In genomic region chr9:78900500-78900899, GRCh38 we compare ENCODE assay signal across 18 cellular contexts.
DNase-seq lines count a peak whose midpoint lies in the region; ATAC-seq and TF ChIP-seq lines count a peak whose summit lies in the region.
"Had no signal": no experiment of that assay in that cellular context is flagged by ENCODE, and none has a peak within 500 bp of the region (broad histone marks: within the 10 kb centered on the region; RNA-seq: fewer than 3 reads in every experiment).

No MANE protein-coding gene starts in this region.

- peak overlapping the region; percentile 22; the same call in 1 of the 2 replicates for H3K18ac ChIP-seq in IMR-90 (ENCODE audit: low read depth, low read length)

- TF ChIP-seq EP300 in suprapubic skin (IDR thresholded peaks at IDR 0.05): no peak

- no peak overlapping the region for H2AFZ ChIP-seq in IMR-90 (replicated peaks; ENCODE audit: low read length, poor library complexity)

- H2BK20ac ChIP-seq in IMR-90 (ENCODE audit: low read depth, low read length): peak overlapping the region; percentile 41

- no peaks in the 10 kb centered on the region for H3K27me3 Mint-ChIP-seq in stimulated activated naive CD8-positive, alpha-beta T cell treated with anti-CD3 and anti-CD28 coated beads, Interleukin-15, amount 100 ng/mL, for 72 hours
- H3K27me3 Mint-ChIP-seq: CD4-positive, alpha-beta memory T cell; IgD-negative memory B cell had no signal

- no peaks in the 10 kb centered on the region for H3K27me3 ChIP-seq in IMR-90 (ENCODE audit: control insufficient read depth, insufficient read depth, low read length)
- H3K27me3 ChIP-seq in suprapubic skin: no peaks in the 10 kb centered on the region
- H3K27me3 ChIP-seq: BLaER1 had no signal

- DNase-seq in AG09319 (ENCODE audit: extremely low read depth, low read depth) (peak; percentile 31), IMR-90 (peak; percentile 37), dedifferentiated amniotic fluid mesenchymal stem cell (ENCODE audit: extremely low spot score) (peak; percentile 40), fibroblast of the conjunctiva (ENCODE audit: low read depth) (peak; percentile 43), suprapubic skin (ENCODE audit: low spot score in 2 of 2) (no peak)
- DNase-seq in stimulated activated naive CD8-positive, alpha-beta T cell treated with anti-CD3 and anti-CD28 coated beads, Interleukin-15, amount 100 ng/mL, for 72 hours: no peak
- DNase-seq in activated CD8-positive, alpha-beta memory T cell treated with anti-CD3 and anti-CD28 coated beads for 24 hours: no peak
- DNase-seq in stimulated activated CD4-positive, alpha-beta T cell treated with anti-CD3 and anti-CD28 coated beads, Interleukin-12 subunit alpha, Interleukin-12 subunit beta, amount 100 ng/mL, for 4 hours: no peak
- DNase-seq: CD4-positive, alpha-beta memory T cell; DMS79 treated with DMSO at 0.1 percent for 48 hours; HCEC 1CT; HFFc6 had no signal

- H3K4me1 Mint-ChIP-seq in stimulated activated naive CD8-positive, alpha-beta T cell treated with anti-CD3 and anti-CD28 coated beads, Interleukin-15, amount 100 ng/mL, for 72 hours: no peaks in the 10 kb centered on the region
- H3K4me1 Mint-ChIP-seq: CD14-positive monocyte; CD4-positive, alpha-beta memory T cell; IgD-negative memory B cell had no signal

- peak overlapping the region; percentile 71 for H2BK120ac ChIP-seq in IMR-90 (ENCODE audit: low read depth, low read length)

- no peak overlapping the region for H2AK9ac ChIP-seq in IMR-90 (replicated peaks; ENCODE audit: low read depth, low read length, poor library complexity)

- CTCF ChIA-PET in IMR-90 (lab: Yijun Ruan, JAX): no interaction called here

- peak overlapping the region; percentile 13 for H2BK5ac ChIP-seq in IMR-90 (ENCODE audit: low read depth, low read length, poor library complexity, severe bottlenecking)

- peak; percentile 58 for ATAC-seq in IMR-90 (ENCODE audit: low read depth)
- ATAC-seq in stimulated activated naive CD8-positive, alpha-beta T cell treated with anti-CD3 and anti-CD28 coated beads, Interleukin-15, amount 100 ng/mL, for 72 hours: no peak
- ATAC-seq: A549, GM12878 had no signal

- intact Hi-C loops in IMR-90 (cut with micrococcal nuclease): no loop called here

- H3K27ac ChIP-seq in IMR-90 (ENCODE audit: insufficient read depth, low read length) (peak overlapping the region; percentile 34; the same call in 1 of the 2 replicates), suprapubic skin (no peak overlapping the region)
- H3K27ac ChIP-seq: 22Rv1, A549, BLaER1 had no signal

- H2BK15ac ChIP-seq in IMR-90 (ENCODE audit: low read depth, low read length): no peak overlapping the region; the same call in 2 of the 3 replicates

- H3K9ac ChIP-seq in IMR-90 (ENCODE audit: low read depth, low read length): no peak overlapping the region
- H3K9ac ChIP-seq: BLaER1 had no signal

- H3K9me1 ChIP-seq in IMR-90 (ENCODE audit: insufficient read depth, low read length): no peaks in the 10 kb centered on the region

- H3K4me3 ChIP-seq in IMR-90 (ENCODE audit: insufficient read depth, low read depth, low read length) (no peak overlapping the region), suprapubic skin (no peak overlapping the region)
- H3K4me3 ChIP-seq: A549, BLaER1, GM12878 had no signal

- H3K9me3 Mint-ChIP-seq in stimulated activated naive CD8-positive, alpha-beta T cell treated with anti-CD3 and anti-CD28 coated beads, Interleukin-15, amount 100 ng/mL, for 72 hours: no peaks in the 10 kb centered on the region
- H3K9me3 Mint-ChIP-seq: HFFc6 had no signal

- peak overlapping the region in 1 of 2 experiments; percentile 20; a peak in 2 of 4 replicates for H4K8ac ChIP-seq in IMR-90 (ENCODE audit: low read depth in 2 of 2, low read length in 2 of 2)

- POLR2A ChIA-PET in IMR-90 (lab: Charles Lee; ENCODE audit: unreplicated experiment): no interaction called here

- H3K23ac ChIP-seq in IMR-90 (ENCODE audit: low read depth, low read length): 0 out of 2 replicates have a peak overlapping the region, but pooled peaks have one; percentile 6

- no peak overlapping the region for H3K56ac ChIP-seq in IMR-90 (ENCODE audit: extremely low read depth, insufficient read depth, low read length)

- peak overlapping the region; percentile 51; the same call in 1 of the 2 replicates for H3K4ac ChIP-seq in IMR-90 (ENCODE audit: low read depth, low read length)

- no peak for TF ChIP-seq RAD21 in IMR-90 (IDR thresholded peaks at IDR 0.05; ENCODE audit: low read length)

- H4K20me1 ChIP-seq in IMR-90 (ENCODE audit: insufficient read depth, low read length): no peaks in the 10 kb centered on the region
- H4K20me1 ChIP-seq: BLaER1 had no signal

- H3K9me3 ChIP-seq in IMR-90 (ENCODE audit: control insufficient read depth, insufficient read depth, low read length): no peaks in the 10 kb centered on the region
- H3K9me3 ChIP-seq in suprapubic skin: no peaks in the 10 kb centered on the region
- H3K9me3 ChIP-seq: BLaER1 had no signal

- in situ Hi-C loops in IMR-90 (cut with MboI; ENCODE audit: low sequenced_read_pairs): no loop called here

- TF ChIP-seq POLR2A in IMR-90 (IDR thresholded peaks at IDR 0.05; ENCODE audit: low read depth, low read length) (no peak), suprapubic skin (IDR thresholded peaks at IDR 0.05) (no peak)

- H3K4me3 Mint-ChIP-seq in stimulated activated naive CD8-positive, alpha-beta T cell treated with anti-CD3 and anti-CD28 coated beads, Interleukin-15, amount 100 ng/mL, for 72 hours: no peak overlapping the region
- H3K4me3 Mint-ChIP-seq: CD14-positive monocyte; CD4-positive, alpha-beta memory T cell; HFFc6; IgD-negative memory B cell had no signal

- H3K36me3 ChIP-seq in IMR-90 (ENCODE audit: control insufficient read depth, insufficient read depth, low read length) (no peaks in the 10 kb centered on the region), suprapubic skin (no peaks in the 10 kb centered on the region)
- H3K36me3 ChIP-seq: BLaER1 had no signal

- H3K27ac Mint-ChIP-seq in stimulated activated naive CD8-positive, alpha-beta T cell treated with anti-CD3 and anti-CD28 coated beads, Interleukin-15, amount 100 ng/mL, for 72 hours: no peak overlapping the region
- H3K27ac Mint-ChIP-seq: CD14-positive monocyte; CD4-positive, alpha-beta memory T cell; HFFc6; IgD-negative memory B cell had no signal

- peaks cover 2% of the 10 kb centered on the region; the same call in 1 of the 2 replicates for H3K4me1 ChIP-seq in IMR-90 (ENCODE audit: control insufficient read depth, insufficient read depth, low read length)
- H3K4me1 ChIP-seq in suprapubic skin: no peaks in the 10 kb centered on the region
- H3K4me1 ChIP-seq: A549, BLaER1 had no signal

- no peak for TF ChIP-seq CTCF in AG09319 (IDR thresholded peaks at IDR 0.05; ENCODE audit: low read depth, low read length)
- TF ChIP-seq CTCF in IMR-90 (conservative IDR thresholded peaks at IDR 0.05; ENCODE audit: low read depth, low read length): no peak
- no peak for TF ChIP-seq CTCF in suprapubic skin (IDR thresholded peaks at IDR 0.05)

- no CpG with 5 or more reads among the region's 1 CpG for WGBS in IMR-90 (ENCODE audit: extremely low coverage in 2 of 2, insufficient read length in 1 of 2), 2 experiments
- 60% methylated on average over 1 of the region's 1 CpG for WGBS in suprapubic skin

- no peaks in the 10 kb centered on the region for H3K79me1 ChIP-seq in IMR-90 (ENCODE audit: low read depth in 1 of 2, low read length in 2 of 2)

- BruUV-seq in IMR-90 (replicated peaks; lab: Mats Ljungman, UMichigan): no TSS peak

- H2AK5ac ChIP-seq in IMR-90 (ENCODE audit: low read depth, low read length): peak overlapping the region; percentile 54; the same call in 1 of the 2 replicates

- H4K91ac ChIP-seq in IMR-90 (ENCODE audit: insufficient read depth, low read depth, low read length): peak overlapping the region; percentile 64

- 0 out of 2 replicates have a peak overlapping the region, but pooled peaks have one; percentile 10 for H3K14ac ChIP-seq in IMR-90 (replicated peaks; ENCODE audit: low read depth, low read length)

- dilution Hi-C loops in IMR-90 (cut with HindIII; ENCODE audit: low sequenced_read_pairs, unreplicated experiment): no loop called here

- H3K4me2 ChIP-seq in IMR-90 (ENCODE audit: low read depth, low read length): no peak overlapping the region
- H3K4me2 ChIP-seq: A549, BLaER1 had no signal

- H4K5ac ChIP-seq in IMR-90 (ENCODE audit: low read depth, low read length): no peak overlapping the region

TF ChIP-seq in IMR-90, 13 proteins besides CTCF, POLR2A, EP300 and RAD21:
- peak; percentile 41; the same call in 1 of the 2 replicates for TF ChIP-seq CEBPB (IDR thresholded peaks at IDR 0.05; ENCODE audit: low read depth, low read length)
- no peak for TF ChIP-seq SMC3 (IDR thresholded peaks at IDR 0.05; ENCODE audit: low read depth, low read length)

Comparison
In these comparisons a context has a peak if more than half of its experiments do, and no peak if none do; other contexts are left out.
1. DNase-seq: peak in AG09319 (single experiment), IMR-90 (single experiment), dedifferentiated amniotic fluid mesenchymal stem cell (single experiment) and fibroblast of the conjunctiva (single experiment); none in stimulated activated naive CD8-positive, alpha-beta T cell treated with anti-CD3 and anti-CD28 coated beads, Interleukin-15, amount 100 ng/mL, for 72 hours (0 of 2), suprapubic skin (0 of 2), activated CD8-positive, alpha-beta memory T cell treated with anti-CD3 and anti-CD28 coated beads for 24 hours (single experiment) and stimulated activated CD4-positive, alpha-beta T cell treated with anti-CD3 and anti-CD28 coated beads, Interleukin-12 subunit alpha, Interleukin-12 subunit beta, amount 100 ng/mL, for 4 hours (single experiment).